In genomic region chr22:47129902-47130301, GRCh38 we compare ENCODE assay signal across 13 cellular contexts.
DNase-seq lines count a peak whose midpoint lies in the region; ATAC-seq and TF ChIP-seq lines count a peak whose summit lies in the region.
"Had no signal": no experiment of that assay in that cellular context is flagged by ENCODE, and none has a peak within 500 bp of the region (broad histone marks: within the 10 kb centered on the region; RNA-seq: fewer than 3 reads in every experiment).

No MANE protein-coding gene starts in this region.

- peaks cover 1% of the 10 kb centered on the region for H3K36me3 Mint-ChIP-seq in activated CD4-positive, alpha-beta T cell treated with anti-CD3 and anti-CD28 coated beads for 36 hours (ENCODE audit: low read depth)
- no peaks in the 10 kb centered on the region for H3K36me3 Mint-ChIP-seq in chondrocyte (ENCODE audit: low read depth)
- H3K36me3 Mint-ChIP-seq in stimulated activated effector memory CD8-positive, alpha-beta T cell treated with anti-CD3 and anti-CD28 coated beads, Interleukin-12 subunit alpha, Interleukin-12 subunit beta, amount 100 ng/mL, for 72 hours: no peaks in the 10 kb centered on the region

- peaks cover 6% of the 10 kb centered on the region for H3K4me1 Mint-ChIP-seq in activated CD4-positive, alpha-beta T cell treated with anti-CD3 and anti-CD28 coated beads for 36 hours
- no peaks in the 10 kb centered on the region for H3K4me1 Mint-ChIP-seq in chondrocyte (ENCODE audit: low read depth)
- H3K4me1 Mint-ChIP-seq in stimulated activated effector memory CD8-positive, alpha-beta T cell treated with anti-CD3 and anti-CD28 coated beads, Interleukin-12 subunit alpha, Interleukin-12 subunit beta, amount 100 ng/mL, for 72 hours: peaks cover 7% of the 10 kb centered on the region

- CTCF ChIA-PET in activated CD4-positive, alpha-beta T cell treated with anti-CD3 and anti-CD28 coated beads for 36 hours (lab: Charles Lee): no interaction called here

- no peak overlapping the region for H3K4me3 Mint-ChIP-seq in activated CD4-positive, alpha-beta T cell treated with anti-CD3 and anti-CD28 coated beads for 36 hours
- H3K4me3 Mint-ChIP-seq in chondrocyte (ENCODE audit: unreplicated experiment): no peak overlapping the region
- peak overlapping the region; percentile 13 for H3K4me3 Mint-ChIP-seq in stimulated activated effector memory CD8-positive, alpha-beta T cell treated with anti-CD3 and anti-CD28 coated beads, Interleukin-12 subunit alpha, Interleukin-12 subunit beta, amount 100 ng/mL, for 72 hours
- H3K4me3 Mint-ChIP-seq: B cell; naive thymus-derived CD8-positive, alpha-beta T cell had no signal

- H3K4me3 ChIP-seq in HAP-1: no peak overlapping the region
- H3K4me3 ChIP-seq: heart right ventricle had no signal

- H3K36me3 ChIP-seq in HAP-1 (replicated peaks): no peaks in the 10 kb centered on the region

- TF ChIP-seq CTCF in chondrocyte (IDR thresholded peaks at IDR 0.05): no peak

- H3K9me3 ChIP-seq in HAP-1: no peaks in the 10 kb centered on the region
- H3K9me3 ChIP-seq: heart right ventricle had no signal

- peak; percentile 84 for ATAC-seq in activated CD4-positive, alpha-beta T cell treated with anti-CD3 and anti-CD28 coated beads for 36 hours
- ATAC-seq in stimulated activated effector memory CD8-positive, alpha-beta T cell treated with anti-CD3 and anti-CD28 coated beads, Interleukin-12 subunit alpha, Interleukin-12 subunit beta, amount 100 ng/mL, for 72 hours: peak; percentile 75
- no peak for ATAC-seq in HG02759 (IDR thresholded peaks at IDR 0.05; ENCODE audit: unreplicated experiment)
- ATAC-seq: naive thymus-derived CD8-positive, alpha-beta T cell had no signal

- H3K9me3 Mint-ChIP-seq in activated CD4-positive, alpha-beta T cell treated with anti-CD3 and anti-CD28 coated beads for 36 hours (ENCODE audit: low read depth): no peaks in the 10 kb centered on the region
- no peaks in the 10 kb centered on the region for H3K9me3 Mint-ChIP-seq in chondrocyte (ENCODE audit: low read depth)
- no peaks in the 10 kb centered on the region for H3K9me3 Mint-ChIP-seq in stimulated activated effector memory CD8-positive, alpha-beta T cell treated with anti-CD3 and anti-CD28 coated beads, Interleukin-12 subunit alpha, Interleukin-12 subunit beta, amount 100 ng/mL, for 72 hours
- H3K9me3 Mint-ChIP-seq: naive thymus-derived CD8-positive, alpha-beta T cell had no signal

- H3K27me3 Mint-ChIP-seq in activated CD4-positive, alpha-beta T cell treated with anti-CD3 and anti-CD28 coated beads for 36 hours: no peaks in the 10 kb centered on the region
- no peaks in the 10 kb centered on the region for H3K27me3 Mint-ChIP-seq in chondrocyte (ENCODE audit: low read depth)
- H3K27me3 Mint-ChIP-seq: B cell; naive thymus-derived CD8-positive, alpha-beta T cell had no signal

- peak; percentile 56 for DNase-seq in activated CD4-positive, alpha-beta T cell treated with anti-CD3 and anti-CD28 coated beads for 36 hours
- no peak for DNase-seq in activated CD4-positive, alpha-beta T cell treated with anti-CD3 and anti-CD28 coated beads for 4 hours
- DNase-seq in NOMO-1 treated with DMSO at 0.1 percent for 48 hours (lab: John Stamatoyannopoulos, UW; ENCODE audit: unreplicated experiment) (peak; percentile 53), chondrocyte (ENCODE audit: low spot score) (peak; percentile 57), HAP-1 (ENCODE audit: low spot score in 2 of 2) (no peak), NCI-H2081 (lab: John Stamatoyannopoulos, UW) (no peak)
- DNase-seq in stimulated activated effector memory CD8-positive, alpha-beta T cell treated with anti-CD3 and anti-CD28 coated beads, Interleukin-12 subunit alpha, Interleukin-12 subunit beta, amount 100 ng/mL, for 72 hours (ENCODE audit: low spot score in 2 of 2): no peak
- DNase-seq: heart right ventricle; NCI-H524; stimulated activated CD4-positive, alpha-beta T cell treated with anti-CD3 and anti-CD28 coated beads, Interleukin-4, amount 100 ng/mL, for 24 hours had no signal

- in situ Hi-C loops in HAP-1 (cut with MboI; ENCODE audit: low sequenced_read_pairs): no loop called here

- intact Hi-C loops in activated CD4-positive, alpha-beta T cell treated with anti-CD3 and anti-CD28 coated beads for 36 hours (cut with DNase I, micrococcal nuclease): no loop called here

- POLR2A ChIA-PET in activated CD4-positive, alpha-beta T cell treated with anti-CD3 and anti-CD28 coated beads for 36 hours (lab: Charles Lee): no interaction called here

- no peaks in the 10 kb centered on the region for H3K27me3 ChIP-seq in HAP-1 (ENCODE audit: low read depth)
- H3K27me3 ChIP-seq: heart right ventricle had no signal

- H3K4me1 ChIP-seq in HAP-1: no peaks in the 10 kb centered on the region
- H3K4me1 ChIP-seq: heart right ventricle had no signal

- H3K27ac Mint-ChIP-seq in activated CD4-positive, alpha-beta T cell treated with anti-CD3 and anti-CD28 coated beads for 36 hours: peak overlapping the region; percentile 73
- H3K27ac Mint-ChIP-seq in chondrocyte (ENCODE audit: unreplicated experiment): no peak overlapping the region
- H3K27ac Mint-ChIP-seq in stimulated activated effector memory CD8-positive, alpha-beta T cell treated with anti-CD3 and anti-CD28 coated beads, Interleukin-12 subunit alpha, Interleukin-12 subunit beta, amount 100 ng/mL, for 72 hours: no peak overlapping the region
- H3K27ac Mint-ChIP-seq: B cell had no signal

Comparison
In these comparisons a context has a peak if more than half of its experiments do, and no peak if none do; other contexts are left out.
1. DNase-seq: peak in activated CD4-positive, alpha-beta T cell treated with anti-CD3 and anti-CD28 coated beads for 36 hours (single experiment), NOMO-1 treated with DMSO at 0.1 percent for 48 hours (single experiment) and chondrocyte (single experiment); none in activated CD4-positive, alpha-beta T cell treated with anti-CD3 and anti-CD28 coated beads for 4 hours (0 of 2), stimulated activated effector memory CD8-positive, alpha-beta T cell treated with anti-CD3 and anti-CD28 coated beads, Interleukin-12 subunit alpha, Interleukin-12 subunit beta, amount 100 ng/mL, for 72 hours (0 of 2), HAP-1 (0 of 2) and NCI-H2081 (0 of 2).